2 cellular contexts compared by ENCODE assay signal in genomic region chr12:49738721-49739120, GRCh38.
TF ChIP-seq lines count a peak whose summit lies in the region.
"Not testable (repeated sequence)": the region's sequence is repeated elsewhere in the genome, so short reads cannot be mapped to it uniquely, and the experiment has no call there.

No MANE protein-coding gene starts in this region.

TF ChIP-seq in K562, 482 proteins besides CTCF, POLR2A, EP300 and RAD21:
- TF ChIP-seq ATF3 (IDR thresholded peaks at IDR 0.05): 0 out of 2 replicates have a peak, but pooled peaks have one; percentile 19
- not testable (repeated sequence) for TF ChIP-seq ATF3 (CRISPR knock-in tag; conservative IDR thresholded peaks at IDR 0.05)

TF ChIP-seq in endothelial cell of umbilical vein, 7 proteins besides CTCF, POLR2A, EP300 and RAD21:
- TF ChIP-seq JUN (IDR thresholded peaks at IDR 0.05; ENCODE audit: borderline replicate concordance, insufficient read depth, insufficient read length, low read depth): peak; percentile 27
